1 cellular context compared by ENCODE assay signal in genomic region chr12:109197327-109197726, GRCh38.
TF ChIP-seq lines count a peak whose summit lies in the region.

No MANE protein-coding gene starts in this region.

TF ChIP-seq in HepG2, 621 proteins besides CTCF, POLR2A, EP300 and RAD21 (continued from another document):
- TF ChIP-seq ZBTB33 (CRISPR knock-in tag; IDR thresholded peaks at IDR 0.05) (peak; percentile 55; the same call in 1 of the 2 replicates), HOMEZ (CRISPR knock-in tag; IDR thresholded peaks at IDR 0.05; ENCODE audit: low read depth) (peak; percentile 25; the same call in 1 of the 2 replicates), ZFP36L2 (CRISPR knock-in tag; IDR thresholded peaks at IDR 0.05) (no peak), ZBTB40 (IDR thresholded peaks at IDR 0.05) (no peak), ZBTB40 (CRISPR knock-in tag; IDR thresholded peaks at IDR 0.05) (no peak), NFE2L2 (IDR thresholded peaks at IDR 0.05; ENCODE audit: low read length) (no peak), SP140L (CRISPR knock-in tag; IDR thresholded peaks at IDR 0.05; ENCODE audit: borderline replicate concordance) (no peak), NR2F6 (IDR thresholded peaks at IDR 0.05) (no peak), NR2F6 (CRISPR knock-in tag; IDR thresholded peaks at IDR 0.05) (no peak), ZNF205 (CRISPR knock-in tag; IDR thresholded peaks at IDR 0.05) (peak; percentile 83; the same call in 1 of the 2 replicates), PHF21A (CRISPR knock-in tag; IDR thresholded peaks at IDR 0.05) (no peak), TSC22D2 (CRISPR knock-in tag; IDR thresholded peaks at IDR 0.05; ENCODE audit: borderline replicate concordance) (no peak), SIN3B (IDR thresholded peaks at IDR 0.05; ENCODE audit: low read length) (no peak), ZNF326 (CRISPR knock-in tag; IDR thresholded peaks at IDR 0.05; ENCODE audit: borderline replicate concordance) (no peak), PRDM10 (CRISPR knock-in tag; IDR thresholded peaks at IDR 0.05; ENCODE audit: low read depth) (no peak), SP4 (CRISPR knock-in tag; IDR thresholded peaks at IDR 0.05) (0 out of 2 replicates have a peak, but pooled peaks have one; percentile 2), HDAC6 (IDR thresholded peaks at IDR 0.05; ENCODE audit: low read depth, low read length) (no peak), ZNF747 (CRISPR knock-in tag; IDR thresholded peaks at IDR 0.05; ENCODE audit: borderline replicate concordance) (no peak), TEF (CRISPR knock-in tag; IDR thresholded peaks at IDR 0.05) (no peak)
